19 cellular contexts compared by ENCODE assay signal in the genomic region with DNA sequence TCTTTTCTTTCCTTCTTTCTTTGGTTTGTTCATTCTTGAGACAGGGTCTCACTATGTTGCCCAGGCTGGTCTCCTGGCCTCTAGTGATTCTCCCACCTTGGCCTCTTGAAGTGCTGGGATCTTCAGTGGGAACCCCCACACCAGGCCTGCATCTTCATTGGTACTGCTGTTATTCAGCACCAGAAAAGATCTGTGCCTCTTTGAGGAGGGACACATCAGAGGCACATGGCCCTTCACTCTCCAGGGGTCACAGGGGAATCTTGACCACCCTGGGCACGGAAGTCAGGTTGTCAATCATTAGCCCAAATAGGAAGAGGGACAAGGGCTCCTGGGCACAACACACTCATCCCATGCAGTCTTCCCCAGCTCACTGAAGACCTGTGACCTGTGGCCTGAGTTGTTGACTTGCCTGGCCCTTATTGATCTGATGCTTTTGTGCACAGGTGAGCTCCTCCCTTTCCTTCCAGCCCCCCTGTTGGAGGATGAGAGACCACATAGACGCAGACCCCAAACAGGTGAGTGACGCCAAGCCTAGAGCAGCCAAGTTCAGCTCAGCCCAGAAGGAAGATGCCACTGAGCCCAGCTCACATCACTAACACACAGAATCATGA. TPM values are rescaled to one million over a fixed set of nuclear protein-coding genes. Genes with fewer than 3 reads are reported as not detected.
DNase-seq lines count a peak whose midpoint lies in the region; ATAC-seq and TF ChIP-seq lines count a peak whose summit lies in the region.
"Had no signal": no experiment of that assay in that cellular context is flagged by ENCODE, and none has a peak within 500 bp of the region (broad histone marks: within the 10 kb centered on the region; RNA-seq: fewer than 3 reads in every experiment).

No MANE protein-coding gene starts in this region.

- intact Hi-C loops in cardiac septum (cut with DNase I) (no loop called here), Right ventricle myocardium superior (cut with DNase I) (no loop called here), posterior vena cava (cut with DNase I) (no loop called here), uterus (cut with DNase I; ENCODE audit: low total_unique reads) (no loop called here)

- in situ Hi-C loops in ACHN (cut with HindIII; ENCODE audit: low pct_ligation_motif_present, low pct_unique_long_range_greater_than_20kb, low sequenced_read_pairs): no loop called here

- no peaks in the 10 kb centered on the region for H3K36me3 ChIP-seq in uterus
- H3K36me3 ChIP-seq: BE2C had no signal

- H3K27me3 ChIP-seq in uterus: peaks cover 0 to 2% of the 10 kb centered on the region in 2 donors
- H3K27me3 ChIP-seq: BE2C had no signal

- no peaks in the 10 kb centered on the region for H3K9me3 ChIP-seq in uterus
- H3K9me3 ChIP-seq: BE2C had no signal

- ATAC-seq in Right ventricle myocardium superior (ENCODE audit: poor library complexity) (no peak), left lobe of liver (peak; percentile 36)
- ATAC-seq: Panc1 had no signal

- H3K4me1 ChIP-seq in uterus: no peaks in the 10 kb centered on the region
- H3K4me1 ChIP-seq: BE2C had no signal

- H3K27ac ChIP-seq in uterus: no peak overlapping the region
- H3K27ac ChIP-seq: HL-60, KMS-11 had no signal

- TF ChIP-seq POLR2A in uterus (IDR thresholded peaks at IDR 0.05): no peak

- DNase-seq in cardiac septum (ENCODE audit: low spot score) (peak; percentile 56), Right ventricle myocardium superior (no peak), left lobe of liver (ENCODE audit: low spot score) (no peak), posterior vena cava (ENCODE audit: low spot score) (peak; percentile 41), T1000 (lab: John Stamatoyannopoulos, UW) (no peak), ACHN (no peak), NCI-H2029 (lab: John Stamatoyannopoulos, UW) (no peak), uterus (no peak)
- DNase-seq: BE2C, H7, NCI-H1105, NCI-H146, NCI-H2081, NCI-H2171, NCI-H524 treated with DMSO at 0.1 percent for 48 hours, NCI-H82 had no signal

- no peak overlapping the region for H3K4me3 ChIP-seq in uterus

- TF ChIP-seq CTCF in uterus (IDR thresholded peaks at IDR 0.05): no peak

RNA-seq across cellular contexts. Expression of gene ODC1, which starts 33.0 kb away (rescaled TPM):
- total RNA-seq in cardiac septum (58.0 TPM), Right ventricle myocardium superior (33.2 TPM), left lobe of liver (16.2 TPM), posterior vena cava (10 to 100 TPM; 51.7 to 67.6 TPM), uterus (100 to 1,000 TPM in 1 of 4 donors, 10 to 100 TPM in 3; 39.5 to 140 (median 57.6) TPM)

Comparison
In these comparisons a context has a peak if more than half of its experiments do, and no peak if none do; other contexts are left out.
1. DNase-seq: peak in cardiac septum (single experiment) and posterior vena cava (single experiment); none in Right ventricle myocardium superior (single experiment), left lobe of liver (single experiment), T1000 (single experiment), ACHN (single experiment), NCI-H2029 (single experiment) and uterus (0 of 2).